In genomic region chr17:71063127-71063526, GRCh38 we compare ENCODE assay signal across 19 cellular contexts.
DNase-seq lines count a peak whose midpoint lies in the region; ATAC-seq, FAIRE-seq and TF ChIP-seq lines count a peak whose summit lies in the region.
"Had no signal": no experiment of that assay in that cellular context is flagged by ENCODE, and none has a peak within 500 bp of the region (broad histone marks: within the 10 kb centered on the region; RNA-seq: fewer than 3 reads in every experiment).

No MANE protein-coding gene starts in this region.

- no peaks in the 10 kb centered on the region for H3F3A ChIP-seq in PC-9 (ENCODE audit: insufficient read depth, low read depth)

- peaks cover 2% of the 10 kb centered on the region for H3K36me3 Mint-ChIP-seq in mesothelial cell of epicardium

- no peak overlapping the region for H3K4me2 ChIP-seq in PC-9

- no peak overlapping the region for H3K27ac ChIP-seq in PC-9
- no peak overlapping the region for H3K27ac ChIP-seq in lower lobe of right lung
- H3K27ac ChIP-seq: C4-2B, HL-60 had no signal

- no peaks in the 10 kb centered on the region for H3K9me2 ChIP-seq in PC-9 (ENCODE audit: insufficient read depth)

- H3K4me3 Mint-ChIP-seq in mesothelial cell of epicardium: no peak overlapping the region
- H3K4me3 Mint-ChIP-seq: CD4-positive, alpha-beta T cell had no signal

- no peak for TF ChIP-seq CTCF in PC-9 (conservative IDR thresholded peaks at IDR 0.05)
- no peak for TF ChIP-seq CTCF in mesothelial cell of epicardium (IDR thresholded peaks at IDR 0.05; ENCODE audit: unreplicated experiment)
- TF ChIP-seq CTCF in lower lobe of right lung (IDR thresholded peaks at IDR 0.05): no peak

- peak; percentile 52 for FAIRE-seq in H54 (lab: Jason Lieb, UNC)
- FAIRE-seq: D721Med, G401.6, GM12892, GM18507, K562 had no signal

- 0 out of 2 replicates have a peak overlapping the region, but pooled peaks have one; percentile 33 for H2AFZ ChIP-seq in PC-9

- POLR2A ChIA-PET in HEK293T (lab: Yijun Ruan, JAX): no interaction called here
- POLR2A ChIA-PET in PC-9 (lab: Charles Lee; ENCODE audit: unreplicated experiment): interaction anchor here (0.7 kb wide), 1 partner anchor 12 kb away, joined by 3 read pairs; no protein-coding TSS in a partner anchor

- ATAC-seq in lower lobe of right lung: no peak
- ATAC-seq: K562 had no signal

- H3K27me3 ChIP-seq in PC-9 (ENCODE audit: insufficient read depth, low read depth) (no peaks in the 10 kb centered on the region), lower lobe of right lung (ENCODE audit: low read depth) (no peaks in the 10 kb centered on the region)

- CTCF ChIA-PET in HEK293T (lab: Yijun Ruan, JAX): no interaction called here
- CTCF ChIA-PET in PC-9 (lab: Charles Lee): no interaction called here

- no peaks in the 10 kb centered on the region for H4K20me1 ChIP-seq in PC-9 (ENCODE audit: insufficient read depth)

- DNase-seq in H54 (ENCODE audit: insufficient read length, low spot score) (no peak), HEK293T (ENCODE audit: extremely low spot score) (no peak), PC-9 (no peak), mesothelial cell of epicardium (ENCODE audit: low spot score in 2 of 2, unreplicated experiment in 2 of 2) (no peak), GOT3 (lab: John Stamatoyannopoulos, UW) (no peak), lower lobe of right lung (no peak), NCI-H2196 treated with DMSO at 0.1 percent for 48 hours (lab: John Stamatoyannopoulos, UW; ENCODE audit: unreplicated experiment) (no peak)
- DNase-seq: AML-193; Caco-2; CD4-positive, alpha-beta T cell; H7; IMR-90 had no signal

- H3K4me1 ChIP-seq in PC-9 (replicated peaks; ENCODE audit: insufficient read depth) (no peaks in the 10 kb centered on the region), lower lobe of right lung (no peaks in the 10 kb centered on the region)
- H3K4me1 ChIP-seq: Caco-2 had no signal

- no peaks in the 10 kb centered on the region; the same call in 1 of the 2 replicates for H3K9me3 ChIP-seq in PC-9 (ENCODE audit: insufficient read depth, low read depth)
- H3K9me3 ChIP-seq in lower lobe of right lung: no peaks in the 10 kb centered on the region

- intact Hi-C loops in PC-9 (cut with micrococcal nuclease; ENCODE audit: unreplicated experiment): no loop called here
- intact Hi-C loops in lower lobe of right lung (cut with DNase I): no loop called here

- H3K27ac Mint-ChIP-seq in mesothelial cell of epicardium: peak overlapping the region; percentile 39
- H3K27ac Mint-ChIP-seq: CD4-positive, alpha-beta T cell had no signal

- H3K4me1 Mint-ChIP-seq in mesothelial cell of epicardium: peaks cover 22% of the 10 kb centered on the region

- H3K79me2 ChIP-seq in PC-9 (ENCODE audit: low read depth): no peaks in the 10 kb centered on the region

- H3K27me3 Mint-ChIP-seq in mesothelial cell of epicardium (ENCODE audit: low read depth): no peaks in the 10 kb centered on the region
- H3K27me3 Mint-ChIP-seq: CD4-positive, alpha-beta T cell had no signal

- H3K9me3 Mint-ChIP-seq in mesothelial cell of epicardium: peaks cover 16% of the 10 kb centered on the region

- BruUV-seq in PC-9 (replicated peaks; lab: Mats Ljungman, UMichigan): no TSS peak

- H3K36me3 ChIP-seq in PC-9 (ENCODE audit: low read depth): no peaks in the 10 kb centered on the region
- H3K36me3 ChIP-seq in lower lobe of right lung: no peaks in the 10 kb centered on the region

- H3K4me3 ChIP-seq in PC-9 (no peak overlapping the region), lower lobe of right lung (no peak overlapping the region)
- H3K4me3 ChIP-seq: K562 had no signal

- no peak for TF ChIP-seq POLR2A in H54 (IDR thresholded peaks at IDR 0.05; ENCODE audit: low read depth, low read length)

TF ChIP-seq in HEK293T, 16 proteins besides CTCF, POLR2A, EP300 and RAD21:
- TF ChIP-seq PKNOX1 (IDR thresholded peaks at IDR 0.05): peak; percentile 35
- TF ChIP-seq ELF4 (IDR thresholded peaks at IDR 0.05): 0 out of 2 replicates have a peak, but pooled peaks have one; percentile 3
- peak; percentile 87 for TF ChIP-seq CTBP1 (IDR thresholded peaks at IDR 0.05; ENCODE audit: borderline replicate concordance)
- no peak for TF ChIP-seq ZNF384 (IDR thresholded peaks at IDR 0.05)
- no peak for TF ChIP-seq TARDBP (IDR thresholded peaks at IDR 0.05)
